Comparison of ENCODE assay signal across 33 cellular contexts in the genomic region with DNA sequence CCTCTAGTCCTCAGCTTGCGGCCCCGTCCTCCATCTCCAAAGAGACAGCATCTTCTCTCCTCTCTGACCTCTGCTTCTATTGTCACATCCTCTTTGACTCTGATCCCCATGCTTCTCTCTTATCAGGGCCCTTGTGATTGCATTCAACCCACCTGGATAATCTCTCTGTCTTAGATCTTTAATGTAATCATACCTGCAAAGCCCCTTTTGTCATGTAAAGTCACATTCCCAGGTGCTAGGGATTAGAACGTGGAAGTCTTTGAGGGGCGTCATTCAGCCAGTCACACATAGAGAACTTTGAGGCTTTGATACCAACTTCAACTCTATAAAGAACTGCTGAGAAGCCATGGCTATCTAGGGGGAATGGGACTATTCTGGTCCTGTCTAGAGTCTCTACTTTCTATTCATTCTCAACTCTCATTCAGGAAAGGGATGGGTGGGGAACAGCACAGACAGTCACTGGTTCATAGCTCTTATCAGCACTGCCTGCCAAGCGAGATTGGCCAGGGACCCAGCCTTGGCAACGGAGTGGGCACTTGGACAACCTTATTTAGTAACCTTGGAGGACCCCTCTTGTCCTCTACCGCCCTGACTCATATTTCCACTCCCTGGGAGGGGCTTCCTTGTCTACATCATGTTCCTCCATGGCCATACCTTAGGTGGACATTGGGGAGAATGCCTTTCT. TPM values are rescaled to one million over a fixed set of nuclear protein-coding genes. Genes with fewer than 3 reads are reported as not detected.
"Had no signal": no experiment of that assay in that cellular context is flagged by ENCODE, and none has a peak within 500 bp of the region (broad histone marks: within the 10 kb centered on the region; RNA-seq: fewer than 3 reads in every experiment).

No MANE protein-coding gene starts in this region.

- H3K9me3 Mint-ChIP-seq: nephron had no signal

- H3K4me3 Mint-ChIP-seq: activated T-cell treated with anti-CD3 and anti-CD28 coated beads, Interleukin-2, amount 50 U/mL, for 72 hours; nephron; stimulated activated effector memory CD8-positive, alpha-beta T cell treated with anti-CD3 and anti-CD28 coated beads, Interleukin-12 subunit alpha, Interleukin-12 subunit beta, amount 100 ng/mL, for 72 hours; stimulated activated naive CD8-positive, alpha-beta T cell treated with anti-CD3 and anti-CD28 coated beads, Interleukin-15, Interleukin-2, amounts not matched to agents 100 ng/mL and 50 ng/mL, for 24 hours had no signal

- H3K27me3 Mint-ChIP-seq: stimulated activated naive CD8-positive, alpha-beta T cell treated with anti-CD3 and anti-CD28 coated beads, Interleukin-15, Interleukin-2, amounts not matched to agents 100 ng/mL and 50 ng/mL, for 24 hours had no signal

- ATAC-seq: activated naive CD4-positive, alpha-beta T cell treated with anti-CD3 and anti-CD28 coated beads, Interleukin-2, amount 50 U/mL, for 72 hours; activated T-cell treated with anti-CD3 and anti-CD28 coated beads, Interleukin-2, amount 50 U/mL, for 72 hours; gastroesophageal sphincter; left lung; sciatic nerve; stimulated activated effector memory CD8-positive, alpha-beta T cell treated with anti-CD3 and anti-CD28 coated beads, Interleukin-12 subunit alpha, Interleukin-12 subunit beta, amount 100 ng/mL, for 72 hours had no signal

- H3K27me3 ChIP-seq: colonic mucosa, gastroesophageal sphincter, left lung, neutrophil, upper lobe of left lung, vagina had no signal

- H3K36me3 ChIP-seq: colonic mucosa, gastroesophageal sphincter, left lung, neutrophil, thoracic aorta, upper lobe of left lung, vagina had no signal

- H3K27ac ChIP-seq: colonic mucosa, gastroesophageal sphincter, left lung, neutrophil, skin epidermis, thoracic aorta, upper lobe of left lung, vagina had no signal

- H3K27ac Mint-ChIP-seq: activated naive CD4-positive, alpha-beta T cell treated with anti-CD3 and anti-CD28 coated beads, Interleukin-2, amount 50 U/mL, for 72 hours; activated T-cell treated with anti-CD3 and anti-CD28 coated beads, Interleukin-2, amount 50 U/mL, for 72 hours; nephron; stimulated activated effector memory CD8-positive, alpha-beta T cell treated with anti-CD3 and anti-CD28 coated beads, Interleukin-12 subunit alpha, Interleukin-12 subunit beta, amount 100 ng/mL, for 72 hours; stimulated activated naive CD8-positive, alpha-beta T cell treated with anti-CD3 and anti-CD28 coated beads, Interleukin-15, Interleukin-2, amounts not matched to agents 100 ng/mL and 50 ng/mL, for 24 hours had no signal

- H3K36me3 Mint-ChIP-seq: stimulated activated effector memory CD8-positive, alpha-beta T cell treated with anti-CD3 and anti-CD28 coated beads, Interleukin-12 subunit alpha, Interleukin-12 subunit beta, amount 100 ng/mL, for 72 hours had no signal

- H3K4me1 Mint-ChIP-seq: stimulated activated effector memory CD8-positive, alpha-beta T cell treated with anti-CD3 and anti-CD28 coated beads, Interleukin-12 subunit alpha, Interleukin-12 subunit beta, amount 100 ng/mL, for 72 hours had no signal

- DNase-seq: activated CD4-positive, alpha-beta T cell treated with anti-CD3 and anti-CD28 coated beads for 4 hours; activated CD4-positive, alpha-beta T cell treated with anti-CD3 and anti-CD28 coated beads, Interleukin-2, amount 50 U/mL, for 4 hours; activated naive CD4-positive, alpha-beta T cell; activated T-cell treated with anti-CD3 and anti-CD28 coated beads for 4 hours; activated T-cell treated with anti-CD3 and anti-CD28 coated beads, Interleukin-2, amount 50 U/mL, for 72 hours; anterior cingulate cortex; colonic mucosa; effector CD8-positive, alpha-beta T cell; hypothalamus; kidney glomerular epithelial cell; left lung; stimulated activated CD4-positive, alpha-beta T cell treated with anti-CD3 and anti-CD28 coated beads, Interleukin-12 subunit alpha, Interleukin-12 subunit beta, amount 100 ng/mL, for 4 hours; stimulated activated CD4-positive, alpha-beta T cell treated with anti-CD3 and anti-CD28 coated beads, Interleukin-4, amount 100 ng/mL, for 24 hours; upper lobe of left lung had no signal

- H3K4me3 ChIP-seq: colonic mucosa, gastroesophageal sphincter, left lung, skin epidermis, thoracic aorta, upper lobe of left lung, vagina had no signal

- H3K9me3 ChIP-seq: colonic mucosa, gastroesophageal sphincter, neutrophil, thoracic aorta, upper lobe of left lung, vagina had no signal

- H3K4me1 ChIP-seq: colonic mucosa, left lung, upper lobe of left lung, vagina had no signal

RNA-seq across cellular contexts. Expression of a gene that starts 29.0 kb away (rescaled TPM):
- total RNA-seq: activated naive CD4-positive, alpha-beta T cell treated with anti-CD3 and anti-CD28 coated beads, Interleukin-2, amount 50 U/mL, for 72 hours; activated T-cell treated with anti-CD3 and anti-CD28 coated beads, Interleukin-2, amount 50 U/mL, for 72 hours; bronchial epithelial cell; colonic mucosa; dermis microvascular lymphatic vessel endothelial cell; epithelial cell of proximal tubule; gastroesophageal sphincter; left lung; lung microvascular endothelial cell; mucosa of gallbladder; osteocyte; posterior vena cava; sciatic nerve; subcutaneous adipose tissue; T-helper 1 cell treated with Interleukin-12 subunit alpha and Interleukin-12 subunit beta and Interleukin-4 antibody, amounts not matched to agents 30 ng/mL and 1 ng/mL, for 36 hours; thoracic aorta; upper lobe of left lung; vagina had no signal

RNA-seq across cellular contexts. Expression of a gene that starts 55.3 kb away (rescaled TPM):
- total RNA-seq: activated naive CD4-positive, alpha-beta T cell treated with anti-CD3 and anti-CD28 coated beads, Interleukin-2, amount 50 U/mL, for 72 hours had no signal
